In the genomic region with DNA sequence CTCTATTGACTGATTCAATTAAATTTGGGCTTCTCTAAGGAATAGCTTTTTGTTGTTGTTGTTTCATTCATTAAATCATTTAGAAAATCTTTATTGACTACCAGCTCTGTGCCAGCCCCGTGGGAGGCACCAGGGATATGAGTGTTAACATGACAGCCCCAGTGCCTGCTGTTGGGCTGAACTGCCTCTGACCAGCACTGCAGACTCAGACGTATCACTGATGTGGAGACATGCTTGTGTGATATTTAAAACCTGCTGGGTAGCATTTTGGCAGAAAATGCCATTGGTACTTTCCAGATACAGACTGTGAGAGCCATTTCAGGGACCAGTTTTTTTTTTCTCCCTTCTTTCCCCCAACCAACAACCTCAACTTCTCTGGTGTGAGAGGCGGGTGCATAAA, we compare ENCODE assay signal across 15 cellular contexts. TPM values are rescaled to one million over a fixed set of nuclear protein-coding genes. Genes with fewer than 3 reads are reported as not detected.
"Had no signal": no experiment of that assay in that cellular context is flagged by ENCODE, and none has a peak within 500 bp of the region (broad histone marks: within the 10 kb centered on the region; RNA-seq: fewer than 3 reads in every experiment).

No MANE protein-coding gene starts in this region.

- H3K4me1 ChIP-seq: left lung, pancreas, thyroid gland, uterus had no signal

- ATAC-seq: activated CD8-positive, alpha-beta T cell treated with anti-CD3 and anti-CD28 coated beads for 36 hours; left lung; pancreas had no signal

- H3K27me3 ChIP-seq: colonic mucosa, pancreas, thyroid gland, uterus had no signal

- H3K36me3 ChIP-seq: colonic mucosa, left lung, pancreas, thyroid gland, uterus had no signal

- H3K27ac ChIP-seq: colonic mucosa, left lung, pancreas, thyroid gland, uterus had no signal

- DNase-seq: activated CD4-positive, CD25-positive, alpha-beta regulatory T cell treated with anti-CD3 and anti-CD28 coated beads, Interleukin-2, amount 50 U/mL, for 72 hours; activated CD8-positive, alpha-beta memory T cell treated with anti-CD3 and anti-CD28 coated beads, Interleukin-2, amount 50 U/mL, for 4 hours; activated CD8-positive, alpha-beta T cell treated with anti-CD3 and anti-CD28 coated beads for 36 hours; caudate nucleus; colonic mucosa; foreskin melanocyte; left lung; pancreas; stimulated activated CD4-positive, alpha-beta T cell treated with anti-CD3 and anti-CD28 coated beads, Interleukin-4, amount 100 ng/mL, for 4 hours; thyroid gland; uterus had no signal

- H3K9me3 ChIP-seq: pancreas, thyroid gland, uterus had no signal

- H3K4me3 ChIP-seq: colonic mucosa, left lung, pancreas, thyroid gland, uterus had no signal

RNA-seq across cellular contexts. Expression of gene KCNF1, which starts 38.6 kb away (rescaled TPM):
- total RNA-seq: activated CD8-positive, alpha-beta T cell treated with anti-CD3 and anti-CD28 coated beads for 36 hours; activated naive CD4-positive, alpha-beta T cell treated with anti-CD3 and anti-CD28 coated beads for 36 hours; activated T-helper 1 cell treated with anti-CD3 and anti-CD28 coated beads, Interleukin-12 subunit alpha, Interleukin-12 subunit beta, Interleukin-2, Interleukin-4 antibody, amounts not matched to agents 30 ng/mL and 10 ng/mL and 1 ng/mL, durations not matched to agents 14 hours and 24 hours and 36 hours; left lung; renal cortical epithelial cell; T-helper 1 cell treated with Interleukin-12 subunit alpha and Interleukin-12 subunit beta and Interleukin-4 antibody, amounts not matched to agents 30 ng/mL and 1 ng/mL, for 36 hours; thyroid gland had no signal
